16 cellular contexts compared by ENCODE assay signal in genomic region chr17:34988644-34989043, GRCh38.
"Had no signal": no experiment of that assay in that cellular context is flagged by ENCODE, and none has a peak within 500 bp of the region (broad histone marks: within the 10 kb centered on the region; RNA-seq: fewer than 3 reads in every experiment).

No MANE protein-coding gene starts in this region.

- H3K4me1 ChIP-seq: adrenal gland had no signal

- DNase-seq: activated CD4-positive, alpha-beta memory T cell treated with anti-CD3 and anti-CD28 coated beads, Interleukin-2, amount 10 ng/mL, durations not matched to agents 7 days and 5 days; activated CD4-positive, alpha-beta T cell treated with anti-CD3 and anti-CD28 coated beads for 1 hour; activated naive CD4-positive, alpha-beta T cell treated with anti-CD3 and anti-CD28 coated beads, Interleukin-2, amount 50 U/mL, for 16 hours; adrenal gland; cortex of kidney; effector memory CD4-positive, alpha-beta T cell; lower lobe of right lung; posterior cingulate gyrus; right cardiac atrium; SK-N-SH; stimulated activated naive B cell treated with anti-CD40 and anti-IgM and Interleukin-4, amounts not matched to agents 10 μg/mL and 1 μg/mL and 100 μg/mL, for 72 hours had no signal

- ATAC-seq: lower lobe of right lung; right cardiac atrium; stimulated activated naive B cell treated with anti-CD40 and anti-IgM and Interleukin-4, amounts not matched to agents 10 μg/mL and 1 μg/mL and 100 μg/mL, for 72 hours had no signal

- H3K4me3 ChIP-seq: adrenal gland, lower lobe of right lung, smooth muscle cell, tibial nerve had no signal

- H3K4me3 Mint-ChIP-seq: activated CD4-positive, alpha-beta memory T cell treated with anti-CD3 and anti-CD28 coated beads, Interleukin-2, amount 10 ng/mL, durations not matched to agents 7 days and 5 days; central memory CD8-positive, alpha-beta T cell; mesothelial cell of epicardium; stimulated activated naive B cell treated with anti-CD40 and anti-IgM and Interleukin-4, amounts not matched to agents 10 μg/mL and 1 μg/mL and 100 μg/mL, for 72 hours had no signal

- H3K9me3 ChIP-seq: adrenal gland, lower lobe of right lung, SK-N-SH, tibial nerve had no signal

- H3K27me3 Mint-ChIP-seq: activated CD4-positive, alpha-beta memory T cell treated with anti-CD3 and anti-CD28 coated beads, Interleukin-2, amount 10 ng/mL, durations not matched to agents 7 days and 5 days; central memory CD8-positive, alpha-beta T cell; stimulated activated naive B cell treated with anti-CD40 and anti-IgM and Interleukin-4, amounts not matched to agents 10 μg/mL and 1 μg/mL and 100 μg/mL, for 72 hours had no signal

- H3K27ac Mint-ChIP-seq: activated CD4-positive, alpha-beta memory T cell treated with anti-CD3 and anti-CD28 coated beads, Interleukin-2, amount 10 ng/mL, durations not matched to agents 7 days and 5 days; activated T-helper 2 cell treated with anti-CD3 and anti-CD28 coated beads, Interferon-gamma antibody, Interleukin-2, Interleukin-4, amounts not matched to agents 10 μg/mL and 5 μg/mL and 100 μg/mL, durations not matched to agents 14 hours and 24 hours and 36 hours; mesothelial cell of epicardium; stimulated activated naive B cell treated with anti-CD40 and anti-IgM and Interleukin-4, amounts not matched to agents 10 μg/mL and 1 μg/mL and 100 μg/mL, for 72 hours had no signal

- H3K9me3 Mint-ChIP-seq: activated CD4-positive, alpha-beta memory T cell treated with anti-CD3 and anti-CD28 coated beads, Interleukin-2, amount 10 ng/mL, durations not matched to agents 7 days and 5 days; activated T-helper 2 cell treated with anti-CD3 and anti-CD28 coated beads, Interferon-gamma antibody, Interleukin-2, Interleukin-4, amounts not matched to agents 10 μg/mL and 5 μg/mL and 100 μg/mL, durations not matched to agents 14 hours and 24 hours and 36 hours; central memory CD8-positive, alpha-beta T cell; mesothelial cell of epicardium; stimulated activated naive B cell treated with anti-CD40 and anti-IgM and Interleukin-4, amounts not matched to agents 10 μg/mL and 1 μg/mL and 100 μg/mL, for 72 hours had no signal

- H3K27ac ChIP-seq: adrenal gland, lower lobe of right lung, tibial nerve had no signal

- H3K27me3 ChIP-seq: adrenal gland, tibial nerve had no signal
